In the genomic region with DNA sequence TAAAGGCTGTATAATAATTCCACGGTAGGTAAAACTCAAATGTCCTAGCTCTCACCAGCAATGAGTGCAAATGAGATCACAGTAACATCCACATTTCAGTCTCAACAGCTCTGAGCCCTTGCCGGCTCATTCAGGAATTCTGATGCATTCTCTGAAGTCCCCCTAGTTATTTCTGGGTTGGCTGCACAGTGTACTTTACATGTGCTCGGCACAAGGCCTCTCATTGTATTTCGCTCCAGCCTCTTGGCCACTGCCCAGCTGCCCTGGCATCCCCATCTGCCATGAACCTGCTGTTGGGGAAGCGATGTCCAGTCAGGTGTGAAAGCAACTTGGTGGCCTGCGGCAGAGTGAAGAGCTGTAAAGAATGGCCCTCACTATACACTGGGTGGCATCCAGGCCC, we compare ENCODE assay signal across 12 cellular contexts. TPM values are rescaled to one million over a fixed set of nuclear protein-coding genes. Genes with fewer than 3 reads are reported as not detected.
A peak's percentile ranks its signal among the peaks of the same experiment; 100 is the strongest.
DNase-seq lines count a peak whose midpoint lies in the region; ATAC-seq lines count a peak whose summit lies in the region.
"Had no signal": no experiment of that assay in that cellular context is flagged by ENCODE, and none has a peak within 500 bp of the region (broad histone marks: within the 10 kb centered on the region; RNA-seq: fewer than 3 reads in every experiment).

No MANE protein-coding gene starts in this region.

- ATAC-seq in GM18861 (IDR thresholded peaks at IDR 0.05; ENCODE audit: unreplicated experiment) (no peak), GM19397 (IDR thresholded peaks at IDR 0.05; ENCODE audit: unreplicated experiment) (no peak)

- DNase-seq in NCI-H446 (lab: John Stamatoyannopoulos, UW) (peak; percentile 53 to 83), cerebellar nuclear complex (lab: John Stamatoyannopoulos, UW) (peak; percentile 36 to 82), left kidney (ENCODE audit: low read depth, low spot score) (peak; percentile 61), superior temporal gyrus (ENCODE audit: extremely low spot score) (peak; percentile 86), mucosa of gallbladder (ENCODE audit: low spot score) (no peak)
- DNase-seq: activated naive CD4-positive, alpha-beta T cell treated with anti-CD3 and anti-CD28 coated beads, Interleukin-2, amount 50 U/mL, for 16 hours; NCI-H1417 treated with DMSO at 0.1 percent for 48 hours; NCI-H774; SHP77 treated with DMSO at 0.1 percent for 48 hours had no signal

RNA-seq across cellular contexts. Expression of a gene that starts 14.3 kb away (rescaled TPM):
- total RNA-seq in mucosa of gallbladder = 4.3 TPM

RNA-seq across cellular contexts. Expression of a gene that starts 16.6 kb away (rescaled TPM):
- 14.7 TPM for total RNA-seq in mucosa of gallbladder
- total RNA-seq: activated CD8-positive, alpha-beta memory T cell treated with anti-CD3 and anti-CD28 coated beads for 36 hours had no signal

RNA-seq across cellular contexts. Expression of a gene that starts 31.5 kb away (rescaled TPM):
- total RNA-seq in mucosa of gallbladder = 2.4 TPM
- total RNA-seq: activated CD8-positive, alpha-beta memory T cell treated with anti-CD3 and anti-CD28 coated beads for 36 hours had no signal

RNA-seq across cellular contexts. Expression of a gene that starts 52.9 kb away (rescaled TPM):
- total RNA-seq in mucosa of gallbladder = 48.8 TPM
